ENCODE assay signal across 14 cellular contexts in the genomic region with DNA sequence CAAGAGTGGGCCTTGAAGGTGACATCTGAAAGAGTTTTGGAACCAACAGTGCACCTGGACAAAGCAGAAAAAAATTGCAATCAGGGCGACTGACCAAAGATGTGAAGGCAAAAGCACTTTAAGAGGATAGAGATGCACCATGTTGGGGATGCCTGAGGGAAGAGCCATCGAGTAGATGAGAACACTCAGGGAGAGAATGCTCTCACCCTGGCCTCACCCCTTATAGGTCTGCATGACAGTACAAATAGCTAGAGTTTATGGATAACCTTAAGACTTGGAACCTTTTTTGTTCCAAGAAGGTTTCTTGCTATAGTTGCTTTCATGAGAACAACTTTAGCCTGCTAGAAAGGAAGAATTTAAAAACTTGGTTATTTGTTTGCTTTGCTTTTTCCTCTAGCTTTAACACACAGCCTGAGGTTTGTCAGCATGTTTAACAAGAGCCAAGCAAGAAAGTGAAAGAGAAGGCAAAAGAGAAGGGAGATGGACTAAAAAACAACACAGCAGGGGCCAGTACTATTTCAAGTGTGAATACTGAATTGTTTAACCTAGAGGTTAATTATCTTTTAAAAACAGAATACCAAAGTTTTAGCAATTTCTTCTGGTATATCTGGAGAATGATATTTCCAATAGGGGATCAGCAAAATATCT.
DNase-seq lines count a peak whose midpoint lies in the region; ATAC-seq and TF ChIP-seq lines count a peak whose summit lies in the region.
"Had no signal": no experiment of that assay in that cellular context is flagged by ENCODE, and none has a peak within 500 bp of the region (broad histone marks: within the 10 kb centered on the region; RNA-seq: fewer than 3 reads in every experiment).

No MANE protein-coding gene starts in this region.

- WGBS in heart left ventricle, 4 donors, result 79 to 88% (median 84%) methylated on average over 2 of the region's 2 CpGs

- no peak for TF ChIP-seq POLR2A in heart left ventricle (IDR thresholded peaks at IDR 0.05)

- peaks cover 28% of the 10 kb centered on the region for H3K4me1 ChIP-seq in A673 (ENCODE audit: insufficient read depth, low read length, poor library complexity, severe bottlenecking)
- H3K4me1 ChIP-seq in naive thymus-derived CD4-positive, alpha-beta T cell (ENCODE audit: control insufficient read depth in 2 of 2, insufficient read depth in 2 of 2, low read length in 2 of 2), result no peaks in the 10 kb centered on the region
- H3K4me1 ChIP-seq in heart left ventricle, result no peaks in the 10 kb centered on the region
- H3K4me1 ChIP-seq: esophagus squamous epithelium had no signal

- ATAC-seq in GM21390 (IDR thresholded peaks at IDR 0.05; ENCODE audit: unreplicated experiment), result peak; percentile 59
- peak; percentile 68 for ATAC-seq in HG03175 (IDR thresholded peaks at IDR 0.05; ENCODE audit: unreplicated experiment)
- no peak for ATAC-seq in naive thymus-derived CD4-positive, alpha-beta T cell
- no peak for ATAC-seq in heart left ventricle

- H3K9me3 Mint-ChIP-seq in naive thymus-derived CD4-positive, alpha-beta T cell, result no peaks in the 10 kb centered on the region

- no peak overlapping the region for H3K4me3 Mint-ChIP-seq in naive thymus-derived CD4-positive, alpha-beta T cell

- no peaks in the 10 kb centered on the region for H3K9me3 ChIP-seq in A673 (ENCODE audit: low read depth, low read length, poor library complexity, severe bottlenecking)
- H3K9me3 ChIP-seq in naive thymus-derived CD4-positive, alpha-beta T cell (ENCODE audit: control insufficient read depth in 2 of 3, low read length in 3 of 3), result no peaks in the 10 kb centered on the region
- H3K9me3 ChIP-seq in heart left ventricle, result no peaks in the 10 kb centered on the region
- H3K9me3 ChIP-seq: esophagus squamous epithelium had no signal

- CTCF ChIA-PET in A673 (lab: Charles Lee), result no interaction called here
- CTCF ChIA-PET in naive thymus-derived CD4-positive, alpha-beta T cell (lab: Charles Lee), result no interaction called here

- peaks cover 0 to 5% (median 2%) of the 10 kb centered on the region in 7 donors for H3K4me1 Mint-ChIP-seq in naive thymus-derived CD4-positive, alpha-beta T cell

- intact Hi-C loops in A673 (cut with micrococcal nuclease; ENCODE audit: unreplicated experiment), result no loop called here
- intact Hi-C loops in naive thymus-derived CD4-positive, alpha-beta T cell (cut with micrococcal nuclease), result no loop called here
- intact Hi-C loops in heart left ventricle (cut with DNase I), result no loop called here

- H3K36me3 ChIP-seq in A673 (ENCODE audit: insufficient read depth, low read length, poor library complexity, severe bottlenecking), result no peaks in the 10 kb centered on the region
- no peaks in the 10 kb centered on the region for H3K36me3 ChIP-seq in naive thymus-derived CD4-positive, alpha-beta T cell (ENCODE audit: control insufficient read depth in 2 of 3, insufficient read depth in 3 of 3, low read length in 3 of 3)
- H3K36me3 ChIP-seq in heart left ventricle, result no peaks in the 10 kb centered on the region
- H3K36me3 ChIP-seq: esophagus squamous epithelium had no signal

- no peak overlapping the region for H3K27ac Mint-ChIP-seq in naive thymus-derived CD4-positive, alpha-beta T cell

- peaks cover 0 to 3% (median 0%) of the 10 kb centered on the region in 5 donors for H3K27me3 Mint-ChIP-seq in naive thymus-derived CD4-positive, alpha-beta T cell

- peak overlapping the region; percentile 55 for H3K27ac ChIP-seq in A673 (ENCODE audit: low read depth, low read length, poor library complexity, severe bottlenecking)
- H3K27ac ChIP-seq in naive thymus-derived CD4-positive, alpha-beta T cell (ENCODE audit: low read depth, low read length), result no peak overlapping the region
- no peak overlapping the region for H3K27ac ChIP-seq in heart left ventricle
- H3K27ac ChIP-seq: esophagus squamous epithelium had no signal

- TF ChIP-seq CTCF in A673 (conservative IDR thresholded peaks at IDR 0.05; ENCODE audit: low read depth, low read length), result no peak
- TF ChIP-seq CTCF in heart left ventricle (IDR thresholded peaks at IDR 0.05), result no peak

- DNase-seq in A673 (ENCODE audit: low spot score) (no peak), fibroblast of gingiva (ENCODE audit: low read depth) (peak; percentile 3), DMS53 treated with DMSO at 0.1 percent for 48 hours (lab: John Stamatoyannopoulos, UW; ENCODE audit: unreplicated experiment) (no peak), NCI-H524 treated with DMSO at 0.1 percent for 48 hours (lab: John Stamatoyannopoulos, UW) (no peak), heart left ventricle (no peak)
- no peak for DNase-seq in naive thymus-derived CD4-positive, alpha-beta T cell
- DNase-seq: anterior cingulate cortex, EL, esophagus squamous epithelium, kidney, NCI-H1092, occipital lobe had no signal

- POLR2A ChIA-PET in A673 (lab: Charles Lee; ENCODE audit: low non-redundant PET), result no interaction called here
- POLR2A ChIA-PET in naive thymus-derived CD4-positive, alpha-beta T cell (lab: Charles Lee), result no interaction called here

- peaks cover 0 to 2% (median 0%) of the 10 kb centered on the region in 5 donors for H3K36me3 Mint-ChIP-seq in naive thymus-derived CD4-positive, alpha-beta T cell

- H3K4me3 ChIP-seq in A673 (ENCODE audit: low read depth, low read length, poor library complexity, severe bottlenecking) (no peak overlapping the region), heart left ventricle (no peak overlapping the region)
- no peak overlapping the region for H3K4me3 ChIP-seq in naive thymus-derived CD4-positive, alpha-beta T cell (ENCODE audit: low read length)
- H3K4me3 ChIP-seq: esophagus squamous epithelium had no signal

- BruUV-seq in A673 (replicated peaks; lab: Mats Ljungman, UMichigan), result no TSS peak

- H3K27me3 ChIP-seq in A673 (replicated peaks; ENCODE audit: insufficient read depth, low read depth, low read length, poor library complexity) (no peaks in the 10 kb centered on the region), heart left ventricle (no peaks in the 10 kb centered on the region)
- H3K27me3 ChIP-seq in naive thymus-derived CD4-positive, alpha-beta T cell (ENCODE audit: control insufficient read depth in 2 of 2, insufficient read depth in 2 of 2, low read length in 2 of 2), result no peaks in the 10 kb centered on the region
- H3K27me3 ChIP-seq: esophagus squamous epithelium had no signal

Comparison
In these comparisons a context has a peak if more than half of its experiments do, and no peak if none do; other contexts are left out.
1. ATAC-seq: peak in GM21390 (single experiment) and HG03175 (single experiment); none in naive thymus-derived CD4-positive, alpha-beta T cell (single experiment) and heart left ventricle (0 of 4).